In the genomic region with DNA sequence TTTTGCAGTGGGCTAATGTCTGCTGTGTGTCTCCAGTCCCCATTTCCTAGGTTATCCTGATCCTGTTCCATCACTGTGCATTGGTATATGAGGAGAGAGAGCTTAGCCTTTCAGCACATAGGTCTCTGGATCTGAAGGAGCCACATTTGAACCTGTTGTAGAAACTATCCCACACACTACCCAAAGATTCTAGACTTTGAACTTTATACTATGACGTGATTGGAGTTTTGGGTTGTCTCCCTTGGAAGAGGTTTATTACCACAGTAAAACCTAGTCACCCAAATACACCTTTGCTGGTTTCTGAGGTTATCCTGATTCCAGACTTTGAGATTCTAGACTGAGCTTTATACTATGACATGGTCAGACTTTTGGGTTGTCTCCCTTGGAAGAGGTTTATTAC, we compare ENCODE assay signal across 1 cellular context.
TF ChIP-seq lines count a peak whose summit lies in the region.

No MANE protein-coding gene starts in this region.

TF ChIP-seq in GM23338, 12 proteins besides CTCF, POLR2A, EP300 and RAD21 (continued from another document):
- TF ChIP-seq, protein P1, sequence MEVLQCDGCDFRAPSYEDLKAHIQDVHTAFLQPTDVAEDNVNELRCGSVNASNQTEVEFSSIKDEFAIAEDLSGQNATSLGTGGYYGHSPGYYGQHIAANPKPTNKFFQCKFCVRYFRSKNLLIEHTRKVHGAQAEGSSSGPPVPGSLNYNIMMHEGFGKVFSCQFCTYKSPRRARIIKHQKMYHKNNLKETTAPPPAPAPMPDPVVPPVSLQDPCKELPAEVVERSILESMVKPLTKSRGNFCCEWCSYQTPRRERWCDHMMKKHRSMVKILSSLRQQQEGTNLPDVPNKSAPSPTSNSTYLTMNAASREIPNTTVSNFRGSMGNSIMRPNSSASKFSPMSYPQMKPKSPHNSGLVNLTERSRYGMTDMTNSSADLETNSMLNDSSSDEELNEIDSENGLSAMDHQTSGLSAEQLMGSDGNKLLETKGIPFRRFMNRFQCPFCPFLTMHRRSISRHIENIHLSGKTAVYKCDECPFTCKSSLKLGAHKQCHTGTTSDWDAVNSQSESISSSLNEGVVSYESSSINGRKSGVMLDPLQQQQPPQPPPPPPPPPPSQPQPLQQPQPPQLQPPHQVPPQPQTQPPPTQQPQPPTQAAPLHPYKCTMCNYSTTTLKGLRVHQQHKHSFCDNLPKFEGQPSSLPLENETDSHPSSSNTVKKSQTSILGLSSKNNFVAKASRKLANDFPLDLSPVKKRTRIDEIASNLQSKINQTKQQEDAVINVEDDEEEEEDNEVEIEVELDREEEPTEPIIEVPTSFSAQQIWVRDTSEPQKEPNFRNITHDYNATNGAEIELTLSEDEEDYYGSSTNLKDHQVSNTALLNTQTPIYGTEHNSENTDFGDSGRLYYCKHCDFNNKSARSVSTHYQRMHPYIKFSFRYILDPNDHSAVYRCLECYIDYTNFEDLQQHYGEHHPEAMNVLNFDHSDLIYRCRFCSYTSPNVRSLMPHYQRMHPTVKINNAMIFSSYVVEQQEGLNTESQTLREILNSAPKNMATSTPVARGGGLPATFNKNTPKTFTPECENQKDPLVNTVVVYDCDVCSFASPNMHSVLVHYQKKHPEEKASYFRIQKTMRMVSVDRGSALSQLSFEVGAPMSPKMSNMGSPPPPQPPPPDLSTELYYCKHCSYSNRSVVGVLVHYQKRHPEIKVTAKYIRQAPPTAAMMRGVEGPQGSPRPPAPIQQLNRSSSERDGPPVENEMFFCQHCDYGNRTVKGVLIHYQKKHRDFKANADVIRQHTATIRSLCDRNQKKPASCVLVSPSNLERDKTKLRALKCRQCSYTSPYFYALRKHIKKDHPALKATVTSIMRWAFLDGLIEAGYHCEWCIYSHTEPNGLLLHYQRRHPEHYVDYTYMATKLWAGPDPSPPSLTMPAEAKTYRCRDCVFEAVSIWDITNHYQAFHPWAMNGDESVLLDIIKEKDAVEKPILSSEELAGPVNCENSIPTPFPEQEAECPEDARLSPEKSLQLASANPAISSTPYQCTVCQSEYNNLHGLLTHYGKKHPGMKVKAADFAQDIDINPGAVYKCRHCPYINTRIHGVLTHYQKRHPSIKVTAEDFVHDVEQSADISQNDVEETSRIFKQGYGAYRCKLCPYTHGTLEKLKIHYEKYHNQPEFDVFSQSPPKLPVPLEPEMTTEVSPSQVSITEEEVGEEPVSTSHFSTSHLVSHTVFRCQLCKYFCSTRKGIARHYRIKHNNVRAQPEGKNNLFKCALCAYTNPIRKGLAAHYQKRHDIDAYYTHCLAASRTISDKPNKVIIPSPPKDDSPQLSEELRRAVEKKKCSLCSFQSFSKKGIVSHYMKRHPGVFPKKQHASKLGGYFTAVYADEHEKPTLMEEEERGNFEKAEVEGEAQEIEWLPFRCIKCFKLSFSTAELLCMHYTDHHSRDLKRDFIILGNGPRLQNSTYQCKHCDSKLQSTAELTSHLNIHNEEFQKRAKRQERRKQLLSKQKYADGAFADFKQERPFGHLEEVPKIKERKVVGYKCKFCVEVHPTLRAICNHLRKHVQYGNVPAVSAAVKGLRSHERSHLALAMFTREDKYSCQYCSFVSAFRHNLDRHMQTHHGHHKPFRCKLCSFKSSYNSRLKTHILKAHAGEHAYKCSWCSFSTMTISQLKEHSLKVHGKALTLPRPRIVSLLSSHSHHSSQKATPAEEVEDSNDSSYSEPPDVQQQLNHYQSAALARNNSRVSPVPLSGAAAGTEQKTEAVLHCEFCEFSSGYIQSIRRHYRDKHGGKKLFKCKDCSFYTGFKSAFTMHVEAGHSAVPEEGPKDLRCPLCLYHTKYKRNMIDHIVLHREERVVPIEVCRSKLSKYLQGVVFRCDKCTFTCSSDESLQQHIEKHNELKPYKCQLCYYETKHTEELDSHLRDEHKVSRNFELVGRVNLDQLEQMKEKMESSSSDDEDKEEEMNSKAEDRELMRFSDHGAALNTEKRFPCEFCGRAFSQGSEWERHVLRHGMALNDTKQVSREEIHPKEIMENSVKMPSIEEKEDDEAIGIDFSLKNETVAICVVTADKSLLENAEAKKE (CRISPR knock-in tag; IDR thresholded peaks at IDR 0.05): no peak
- no peak for TF ChIP-seq ZNF331 (CRISPR knock-in tag; IDR thresholded peaks at IDR 0.05; ENCODE audit: low read depth)
- TF ChIP-seq NANOG (IDR thresholded peaks at IDR 0.05; ENCODE audit: borderline replicate concordance): no peak
- no peak for TF ChIP-seq REST (IDR thresholded peaks at IDR 0.05; ENCODE audit: unreplicated experiment)
